Comparison of ENCODE assay signal across 7 cellular contexts in genomic region chr20:20711413-20711812, GRCh38. TPM values are rescaled to one million over a fixed set of nuclear protein-coding genes. Genes with fewer than 3 reads are reported as not detected.
A peak's percentile ranks its signal among the peaks of the same experiment; 100 is the strongest.
DNase-seq lines count a peak whose midpoint lies in the region; ATAC-seq, FAIRE-seq and TF ChIP-seq lines count a peak whose summit lies in the region.

No MANE protein-coding gene starts in this region.

- WGBS in GM12878 (ENCODE audit: insufficient coverage, insufficient replicate concordance, low lambda C conversion rate, missing lambda C conversion rate), result 42% methylated on average over 3 of the region's 3 CpGs

- peak overlapping the region; percentile 24; the same call in 1 of the 2 replicates for H2AFZ ChIP-seq in GM12878 (ENCODE audit: control insufficient read depth, low read depth, low read length)

- H3K27ac Mint-ChIP-seq in memory B cell, result peak overlapping the region; percentile 53

- POLR2A ChIA-PET in GM12878 (lab: Charles Lee), result interaction anchor here (0.6 to 1.3 kb wide), 3 partner anchors 9 to 114 kb away, joined by 3 read pairs; no protein-coding TSS in a partner anchor

- peaks cover 22% of the 10 kb centered on the region for H3K4me1 Mint-ChIP-seq in memory B cell

- peak overlapping the region; percentile 88 for H3K4me3 Mint-ChIP-seq in memory B cell

- no TSS peak for BruUV-seq in GM12878 (replicated peaks; lab: Mats Ljungman, UMichigan)

- 0 out of 2 replicates have a peak, but pooled peaks have one; percentile 18 for TF ChIP-seq RAD21 in GM12878 (IDR thresholded peaks at IDR 0.05; ENCODE audit: insufficient read depth, low read depth, low read length)

- H3K9ac ChIP-seq in GM12878 (ENCODE audit: control insufficient read depth, insufficient read depth, low read length), result peak overlapping the region; percentile 72

- intact Hi-C loops in GM12878 (cut with micrococcal nuclease; ENCODE audit: unreplicated experiment) (loop anchor here (2.0 kb wide), 1 partner anchor 43 kb away; no protein-coding TSS in a partner anchor), uterus (cut with DNase I; ENCODE audit: low total_unique reads) (no loop called here)

- TF ChIP-seq POLR2A in GM12878 (IDR thresholded peaks at IDR 0.05; ENCODE audit: low read depth, low read length) (no peak), uterus (IDR thresholded peaks at IDR 0.05) (no peak)

- in situ Hi-C loops in GM12878 (cut with MboI), result no loop called here

- H3K79me2 ChIP-seq in GM12878 (ENCODE audit: control insufficient read depth, insufficient read depth, low read length), result peaks cover 52% of the 10 kb centered on the region

- peak overlapping the region; percentile 66 for H3K27ac ChIP-seq in GM12878 (ENCODE audit: control insufficient read depth, insufficient read depth)
- peak overlapping the region; percentile 90 to 95 for H3K27ac ChIP-seq in uterus

- SMC1A ChIA-PET in GM12878 (lab: Charles Lee; ENCODE audit: uncharacterized antibody, unreplicated experiment), result interaction anchor here (1.3 to 2.4 kb wide), 4 partner anchors 10 to 114 kb away, joined by 4 to 8 read pairs (median 6); no protein-coding TSS in a partner anchor

- no peak for TF ChIP-seq CTCF in GM12865 (IDR thresholded peaks at IDR 0.05; ENCODE audit: insufficient read depth, low read depth, low read length, missing control alignments)
- no peak for TF ChIP-seq CTCF in GM12878 (IDR thresholded peaks at IDR 0.05 in 2 of 3, conservative IDR thresholded peaks at IDR 0.05 in 1 of 3; ENCODE audit: control insufficient read depth in 2 of 3, extremely low read depth in 1 of 3, insufficient read depth in 1 of 3, low read depth in 3 of 3, low read length in 3 of 3)
- TF ChIP-seq CTCF in uterus (IDR thresholded peaks at IDR 0.05), result no peak

- TF ChIP-seq EP300 in GM12878 (IDR thresholded peaks at IDR 0.05; ENCODE audit: borderline replicate concordance in 1 of 2, control insufficient read depth in 1 of 2, low read depth in 2 of 2, low read length in 2 of 2), result no peak

- DNase-seq in GM12865 (ENCODE audit: low read depth) (peak; percentile 41), NCI-H2029 (lab: John Stamatoyannopoulos, UW) (peak; percentile 15), GM12878 (ENCODE audit: low read depth, low spot score) (no peak), memory B cell (ENCODE audit: low spot score in 2 of 2) (no peak), uterus (no peak), AG08396 (ENCODE audit: low spot score) (no peak), cortex of kidney (lab: John Stamatoyannopoulos, UW) (no peak)

- peak overlapping the region; percentile 85 for H3K4me2 ChIP-seq in GM12878 (ENCODE audit: control insufficient read depth, insufficient read depth)

- H3K9me3 ChIP-seq in GM12878 (replicated peaks; ENCODE audit: control insufficient read depth, insufficient read depth, low read length), result no peaks in the 10 kb centered on the region; the same call in 2 of the 3 replicates
- H3K9me3 ChIP-seq in uterus, result no peaks in the 10 kb centered on the region

- no peaks in the 10 kb centered on the region for H4K20me1 ChIP-seq in GM12878 (ENCODE audit: control insufficient read depth, insufficient read depth)

- H3K27me3 ChIP-seq in GM12878 (replicated peaks in 1 of 2; ENCODE audit: control insufficient read depth in 2 of 2, insufficient read depth in 2 of 2, low read length in 1 of 2) (no peaks in the 10 kb centered on the region), uterus (no peaks in the 10 kb centered on the region)

- H3K27me3 Mint-ChIP-seq in memory B cell, result no peaks in the 10 kb centered on the region

- H3K36me3 Mint-ChIP-seq in memory B cell, result peaks cover 6% of the 10 kb centered on the region

- H3K4me1 ChIP-seq in GM12878 (ENCODE audit: control insufficient read depth, insufficient read depth, low read length), result peaks cover 6% of the 10 kb centered on the region; the same call in 1 of the 2 replicates
- no peaks in the 10 kb centered on the region for H3K4me1 ChIP-seq in uterus

- H3K4me3 ChIP-seq in GM12865 (ENCODE audit: low read depth, low read length), result peak overlapping the region; percentile 93
- peak overlapping the region; percentile 86 for H3K4me3 ChIP-seq in GM12878
- peak overlapping the region; percentile 69 to 83 for H3K4me3 ChIP-seq in uterus

- CTCF ChIA-PET in GM12878 (lab: Yijun Ruan, JAX), result interaction anchor here (0.8 to 1.5 kb wide), 4 partner anchors 11 to 113 kb away, joined by 3 to 8 read pairs (median 4); no protein-coding TSS in a partner anchor

- RAD21 ChIA-PET in GM12878 (lab: Charles Lee; ENCODE audit: unreplicated experiment), result interaction anchor here (0.6 to 1.7 kb wide), 6 partner anchors 21 to 113 kb away, joined by 3 to 11 read pairs (median 4); no protein-coding TSS in a partner anchor

- no peaks in the 10 kb centered on the region for H3K9me3 Mint-ChIP-seq in memory B cell

- ATAC-seq in GM12878 (peak; percentile 22), memory B cell (ENCODE audit: low read depth) (no peak)

- FAIRE-seq in GM12878 (lab: Jason Lieb, UNC), result no peak

- H3K36me3 ChIP-seq in GM12878 (ENCODE audit: control insufficient read depth in 2 of 2, insufficient read depth in 2 of 2, low read length in 1 of 2) (no peaks in the 10 kb centered on the region), uterus (no peaks in the 10 kb centered on the region)

TF ChIP-seq in GM12878, 131 proteins besides CTCF, POLR2A, EP300 and RAD21 (continues in another document):
- TF ChIP-seq NR2C2 (IDR thresholded peaks at IDR 0.05; ENCODE audit: borderline replicate concordance, control insufficient read depth, insufficient read length, low read depth), result no peak
- TF ChIP-seq ZZZ3 (IDR thresholded peaks at IDR 0.05; ENCODE audit: control insufficient read depth, insufficient read length, low read depth), result no peak
- peak; percentile 64 for TF ChIP-seq RAD51 (IDR thresholded peaks at IDR 0.05)
- TF ChIP-seq BCL11A (IDR thresholded peaks at IDR 0.05; ENCODE audit: low read depth, low read length), result no peak
- TF ChIP-seq PAX5 (IDR thresholded peaks at IDR 0.05; ENCODE audit: borderline replicate concordance, low read depth, low read length), result no peak
- 0 out of 2 replicates have a peak, but pooled peaks have one; percentile 24 for TF ChIP-seq FOXK2 (IDR thresholded peaks at IDR 0.05)
- TF ChIP-seq CBFB (IDR thresholded peaks at IDR 0.05; ENCODE audit: low read depth), result no peak
- TF ChIP-seq MXI1 (IDR thresholded peaks at IDR 0.05; ENCODE audit: low read depth, low read length), result peak; percentile 59; the same call in 1 of the 2 replicates
- TF ChIP-seq E2F8 (IDR thresholded peaks at IDR 0.05; ENCODE audit: low read depth, partially characterized antibody), result no peak
- no peak for TF ChIP-seq MLLT1 (IDR thresholded peaks at IDR 0.05)
- 0 out of 2 replicates have a peak, but pooled peaks have one; percentile 12 for TF ChIP-seq TCF12 (IDR thresholded peaks at IDR 0.05; ENCODE audit: low read depth, low read length)
- no peak for TF ChIP-seq BRCA1 (IDR thresholded peaks at IDR 0.05; ENCODE audit: low read depth, low read length)

RNA-seq across cellular contexts. Expression of gene RALGAPA2, which starts 1.0 kb away (rescaled TPM):
- total RNA-seq in GM12878 (2013; cell fraction: nucleolus; rRNA removed), result 91.9 and 98.1 TPM in 2 replicates
- total RNA-seq in GM12878 (2014; rRNA removed), result 22.0 and 23.2 TPM in 2 replicates
- 18.7 and 19.3 TPM in 2 replicates for total RNA-seq in GM12878 (2014; rRNA removed; fragmentation: Illumina TruSeq; extraction: Trizol)
- 29.4 and 30.7 TPM in 2 replicates for total RNA-seq in GM12878 (2021)
- 8.1 TPM for polyA plus RNA-seq in GM12878 (2011; ENCODE audit: low read depth)
- 8.2 and 10.9 TPM in 2 replicates for polyA plus RNA-seq in GM12878 (2011; rRNA removed)
- 6.3 and 8.0 TPM in 2 replicates for polyA plus RNA-seq in GM12878 (2011; cell fraction: cytosol; rRNA removed)
- polyA plus RNA-seq in GM12878 (2011; cell fraction: nucleus; rRNA removed), result 21.0 and 23.1 TPM in 2 replicates
- 8.4 and 9.2 TPM in 2 replicates for polyA plus RNA-seq in GM12878 (2012)
- polyA plus RNA-seq in GM12878 (2014; fragmentation: Illumina TruSeq; extraction: Trizol), result 23.5 and 24.1 TPM in 2 replicates
- polyA plus RNA-seq in GM12878 (2014; fragmentation: Nextera tagmentation; extraction: Ambion mirVana), result 1 to 10 TPM; 2.9 to 4.0 TPM
- 14.4 and 16.3 TPM in 2 replicates for polyA plus RNA-seq in GM12878 (2014; rRNA removed)
- polyA plus RNA-seq in GM12878 (2016; fragmentation: Nextera tagmentation; extraction: Ambion mirVana), result 10 to 100 TPM; 20.4 to 20.5 TPM
- polyA minus RNA-seq in GM12878 (2011; rRNA and poly(A)+ RNA removed), result 28.7 TPM in 2 replicates
- polyA minus RNA-seq in GM12878 (2011; cell fraction: cytosol; rRNA and poly(A)+ RNA removed), result 7.9 and 9.0 TPM in 2 replicates
- 46.5 and 55.2 TPM in 2 replicates for polyA minus RNA-seq in GM12878 (2011; cell fraction: nucleus; rRNA and poly(A)+ RNA removed)
- total RNA-seq in uterus, result 10 to 100 TPM; 25.9 to 48.9 (median 38.6) TPM

Comparison
In these comparisons a context has a peak if more than half of its experiments do, and no peak if none do; other contexts are left out.
1. DNase-seq: peak in GM12865 (single experiment) and NCI-H2029 (single experiment); none in GM12878 (single experiment), memory B cell (0 of 2), uterus (0 of 2), AG08396 (single experiment) and cortex of kidney (single experiment).
2. Peak in every context shown above with its lines, with median percentiles within 50 percentile points of each other: H3K4me3 ChIP-seq.